In the genomic region with DNA sequence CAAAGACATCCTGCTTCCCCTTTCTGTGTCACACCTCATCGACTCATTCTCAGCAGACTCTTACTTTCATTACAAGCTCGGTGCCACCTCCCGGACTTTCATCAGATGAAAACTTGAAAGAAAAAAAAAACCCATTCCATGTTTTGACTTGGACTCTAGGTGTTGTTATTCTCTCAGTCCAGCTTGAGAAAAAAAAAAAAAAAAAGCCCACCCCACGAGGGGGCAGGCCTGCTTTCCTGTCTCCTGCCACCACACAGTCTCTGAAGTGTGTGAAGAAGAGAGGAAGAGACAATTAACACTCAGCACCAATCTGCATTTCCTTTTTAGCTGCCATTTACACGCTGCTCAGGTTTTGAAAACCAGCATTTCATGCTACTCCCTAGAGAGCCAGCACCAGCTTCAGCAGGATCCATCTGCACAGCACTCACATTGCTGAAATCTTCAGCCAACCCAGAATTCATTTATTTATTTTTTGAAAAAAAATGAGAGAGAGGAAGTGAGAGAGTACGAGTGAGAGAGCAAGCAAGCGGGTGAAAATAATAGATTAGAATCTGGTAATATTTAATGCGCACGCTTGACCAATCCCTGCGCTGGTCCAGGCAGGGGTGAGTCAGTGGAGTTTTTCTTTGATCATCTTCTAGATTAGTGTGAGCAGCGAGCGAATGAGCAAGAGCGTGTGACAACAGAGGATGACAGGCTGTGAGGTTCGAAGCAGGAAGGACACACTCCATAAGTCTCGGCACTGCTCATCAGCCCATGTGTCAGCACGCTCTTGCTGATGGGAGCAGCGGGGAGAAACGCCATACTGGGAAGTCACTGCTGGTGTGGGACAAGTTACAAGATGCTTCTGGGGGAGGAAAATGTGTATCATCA, we compare ENCODE assay signal across 8 cellular contexts. TPM values are rescaled to one million over a fixed set of nuclear protein-coding genes. Genes with fewer than 3 reads are reported as not detected.
DNase-seq lines count a peak whose midpoint lies in the region; ATAC-seq and TF ChIP-seq lines count a peak whose summit lies in the region.

No MANE protein-coding gene starts in this region.

- H3K27me3 ChIP-seq in GM23338 (ENCODE audit: insufficient read depth): no peaks in the 10 kb centered on the region
- H3K27me3 ChIP-seq in endodermal cell (ENCODE audit: control insufficient read depth, insufficient read depth, low read length, poor library complexity, severe bottlenecking): no peaks in the 10 kb centered on the region
- peaks cover 26% of the 10 kb centered on the region for H3K27me3 ChIP-seq in neutrophil

- H3K79me2 ChIP-seq in GM23338 (replicated peaks; ENCODE audit: insufficient read depth): no peaks in the 10 kb centered on the region

- H3K9me3 Mint-ChIP-seq in GM23338 (peaks cover 6% of the 10 kb centered on the region; the same call in 1 of the 3 replicates), endodermal cell (no peaks in the 10 kb centered on the region)

- H3K27ac Mint-ChIP-seq in GM23338 (peak overlapping the region; percentile 24; the same call in 1 of the 2 replicates), endodermal cell (no peak overlapping the region)

- H3K9me2 ChIP-seq in GM23338 (ENCODE audit: insufficient read depth): peaks cover 45% of the 10 kb centered on the region

- peak; percentile 56 for DNase-seq in GM23338 (ENCODE audit: low spot score)
- DNase-seq in M059J (ENCODE audit: low read depth): peak; percentile 82
- peak; percentile 77 to 80 for DNase-seq in activated CD4-positive, alpha-beta T cell treated with anti-CD3 and anti-CD28 coated beads for 4 hours
- DNase-seq in endodermal cell: peak; percentile 78
- DNase-seq in ureter (ENCODE audit: low spot score): peak; percentile 73
- no peak for DNase-seq in COLO668 (lab: John Stamatoyannopoulos, UW; ENCODE audit: unreplicated experiment)

- peak; percentile 81 for ATAC-seq in GM23338

- TF ChIP-seq CTCF in GM12872 (IDR thresholded peaks at IDR 0.05; ENCODE audit: insufficient read depth, low read depth, low read length): peak; percentile 10; the same call in 1 of the 3 replicates
- peak; percentile 22 to 29; a peak in 3 of 4 replicates for TF ChIP-seq CTCF in GM23338 (conservative IDR thresholded peaks at IDR 0.05; ENCODE audit: low read depth in 2 of 2)
- TF ChIP-seq CTCF in endodermal cell (conservative IDR thresholded peaks at IDR 0.05): peak; percentile 38
- TF ChIP-seq CTCF in neutrophil (IDR thresholded peaks at IDR 0.05): no peak

- peaks cover 5% of the 10 kb centered on the region for H3F3A ChIP-seq in GM23338 (replicated peaks; ENCODE audit: low read depth)

- H3K4me1 Mint-ChIP-seq in GM23338 (peaks cover 3% of the 10 kb centered on the region; the same call in 2 of the 3 replicates), endodermal cell (peaks cover 6% of the 10 kb centered on the region)

- peak overlapping the region; percentile 59; the same call in 1 of the 2 replicates for H2AFZ ChIP-seq in GM23338

- no peaks in the 10 kb centered on the region for H4K20me1 ChIP-seq in GM23338 (replicated peaks; ENCODE audit: insufficient read depth)

- H3K4me3 Mint-ChIP-seq in GM23338 (no peak overlapping the region), endodermal cell (no peak overlapping the region)

- peak overlapping the region; percentile 8 for H3K4me3 ChIP-seq in GM23338
- no peak overlapping the region for H3K4me3 ChIP-seq in endodermal cell (ENCODE audit: low read length)
- H3K4me3 ChIP-seq in neutrophil (ENCODE audit: low read depth in 1 of 2, low read length in 1 of 2): peak overlapping the region; percentile 8 to 16

- H3K27ac ChIP-seq in GM23338 (ENCODE audit: low read depth): peak overlapping the region; percentile 84
- no peak overlapping the region for H3K27ac ChIP-seq in endodermal cell (ENCODE audit: low read depth, low read length)
- no peak overlapping the region for H3K27ac ChIP-seq in neutrophil

- peak overlapping the region; percentile 66 for H3K4me2 ChIP-seq in GM23338

- no peaks in the 10 kb centered on the region for H3K9me3 ChIP-seq in endodermal cell (ENCODE audit: control insufficient read depth, low read length)
- no peaks in the 10 kb centered on the region for H3K9me3 ChIP-seq in neutrophil

- no peak overlapping the region for H3K9ac ChIP-seq in endodermal cell (ENCODE audit: extremely low read depth, low read length, poor library complexity, severe bottlenecking)

- H3K27me3 Mint-ChIP-seq in GM23338 (ENCODE audit: insufficient read depth, low read depth, poor library complexity) (peaks cover 7% of the 10 kb centered on the region), endodermal cell (ENCODE audit: insufficient read depth) (no peaks in the 10 kb centered on the region)

- no peaks in the 10 kb centered on the region; the same call in 2 of the 3 replicates for H3K36me3 Mint-ChIP-seq in GM23338 (ENCODE audit: low read depth)
- no peaks in the 10 kb centered on the region for H3K36me3 Mint-ChIP-seq in endodermal cell (ENCODE audit: low read depth)

- H3K4me1 ChIP-seq in GM23338 (ENCODE audit: insufficient read depth): peaks cover 36% of the 10 kb centered on the region
- H3K4me1 ChIP-seq in endodermal cell (ENCODE audit: control insufficient read depth, insufficient read depth, low read length): peaks cover 7% of the 10 kb centered on the region
- peaks cover 0 to 5% of the 10 kb centered on the region in 2 experiments for H3K4me1 ChIP-seq in neutrophil (ENCODE audit: control insufficient read depth in 1 of 2, insufficient read depth in 1 of 2, low read depth in 1 of 2, low read length in 1 of 2)

- WGBS in endodermal cell (ENCODE audit: insufficient coverage in 1 of 2, insufficient read length in 1 of 2), 2 experiments: 41 to 44% methylated on average over 14 to 17 of the region's 18 CpGs

- H3K36me3 ChIP-seq in GM23338 (ENCODE audit: insufficient read depth): no peaks in the 10 kb centered on the region
- no peaks in the 10 kb centered on the region for H3K36me3 ChIP-seq in endodermal cell (ENCODE audit: control insufficient read depth, insufficient read depth, low read length)
- no peaks in the 10 kb centered on the region for H3K36me3 ChIP-seq in neutrophil

TF ChIP-seq in GM23338, 12 proteins besides CTCF, POLR2A, EP300 and RAD21:
- TF ChIP-seq NANOG (IDR thresholded peaks at IDR 0.05; ENCODE audit: borderline replicate concordance) (peak; percentile 19; the same call in 1 of the 2 replicates), ZNF114 (CRISPR knock-in tag; IDR thresholded peaks at IDR 0.05) (no peak)
- TF ChIP-seq, protein P1, sequence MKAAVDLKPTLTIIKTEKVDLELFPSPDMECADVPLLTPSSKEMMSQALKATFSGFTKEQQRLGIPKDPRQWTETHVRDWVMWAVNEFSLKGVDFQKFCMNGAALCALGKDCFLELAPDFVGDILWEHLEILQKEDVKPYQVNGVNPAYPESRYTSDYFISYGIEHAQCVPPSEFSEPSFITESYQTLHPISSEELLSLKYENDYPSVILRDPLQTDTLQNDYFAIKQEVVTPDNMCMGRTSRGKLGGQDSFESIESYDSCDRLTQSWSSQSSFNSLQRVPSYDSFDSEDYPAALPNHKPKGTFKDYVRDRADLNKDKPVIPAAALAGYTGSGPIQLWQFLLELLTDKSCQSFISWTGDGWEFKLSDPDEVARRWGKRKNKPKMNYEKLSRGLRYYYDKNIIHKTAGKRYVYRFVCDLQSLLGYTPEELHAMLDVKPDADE (IDR thresholded peaks at IDR 0.05): 0 out of 2 replicates have a peak, but pooled peaks have one; percentile 5

RNA-seq across cellular contexts. Expression of a gene that starts 23.5 kb away (rescaled TPM):
- not detected in 2 replicates for total RNA-seq in GM23338 (2014; rRNA removed; shearing (Covaris generic))
- not detected in 2 replicates for polyA plus RNA-seq in GM23338 (2016; fragmentation: Nextera tagmentation; extraction: Ambion mirVana)
- not detected in 2 replicates for total RNA-seq in M059J (2014; rRNA removed; shearing (Covaris generic))
- total RNA-seq in endodermal cell (not detected), ureter (not detected)
- polyA plus RNA-seq in endodermal cell (2013, experiment 1 of 2): not detected
- not detected for polyA plus RNA-seq in endodermal cell (2013, experiment 2 of 2)

RNA-seq across cellular contexts. Expression of a gene that starts 35.1 kb away (rescaled TPM):
- total RNA-seq in GM23338 (2014; rRNA removed; shearing (Covaris generic)): 0.21 and 0.70 TPM in 2 replicates
- polyA plus RNA-seq in GM23338 (2016; fragmentation: Nextera tagmentation; extraction: Ambion mirVana): 0.65 TPM in 1 of 2 replicates, not detected in the other
- total RNA-seq in M059J (2014; rRNA removed; shearing (Covaris generic)): not detected in 2 replicates
- total RNA-seq in endodermal cell: not detected
- polyA plus RNA-seq in endodermal cell (2013, experiment 1 of 2): not detected
- polyA plus RNA-seq in endodermal cell (2013, experiment 2 of 2): not detected
- total RNA-seq in ureter: not detected
